In the genomic region with DNA sequence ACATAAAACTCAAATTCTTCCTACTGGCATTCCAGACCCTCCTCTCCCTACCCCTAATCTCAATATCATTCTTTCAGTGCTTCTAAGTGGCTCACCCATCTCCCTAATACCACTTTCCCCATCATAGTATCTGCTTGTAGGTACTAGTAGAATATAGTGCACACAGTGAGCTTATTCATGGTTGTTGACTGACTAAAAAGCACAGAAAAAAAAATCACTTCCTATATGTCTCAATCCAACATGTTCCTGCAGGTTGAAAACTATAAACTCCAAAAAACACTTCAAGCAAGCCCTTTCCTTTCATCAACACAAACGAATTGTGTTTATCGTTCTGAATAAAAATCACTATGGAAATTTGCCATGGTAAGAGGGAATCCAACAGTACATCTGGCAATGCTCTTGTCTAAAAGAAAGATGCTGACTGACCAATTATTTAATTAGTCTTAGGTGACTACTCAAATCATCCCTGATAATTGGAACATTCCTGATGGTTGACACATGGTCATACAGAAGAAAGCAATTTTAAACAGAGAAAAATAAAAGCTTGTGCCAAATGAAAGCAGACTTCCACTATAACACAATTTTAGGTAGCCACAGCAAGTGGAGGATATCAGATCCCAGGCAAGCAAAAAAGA, we compare ENCODE assay signal across 22 cellular contexts.
"Had no signal": no experiment of that assay in that cellular context is flagged by ENCODE, and none has a peak within 500 bp of the region (broad histone marks: within the 10 kb centered on the region; RNA-seq: fewer than 3 reads in every experiment).

No MANE protein-coding gene starts in this region.

- H3K36me3 Mint-ChIP-seq: activated naive CD8-positive, alpha-beta T cell treated with anti-CD3 and anti-CD28 coated beads, Interleukin-2, amount 10 ng/mL, durations not matched to agents 7 days and 5 days; mesothelial cell of epicardium had no signal

- H3K9me3 Mint-ChIP-seq: activated CD4-positive, alpha-beta T cell treated with anti-CD3 and anti-CD28 coated beads, Interleukin-2, amount 10 ng/mL, durations not matched to agents 7 days and 5 days; activated naive CD8-positive, alpha-beta T cell treated with anti-CD3 and anti-CD28 coated beads, Interleukin-2, amount 10 ng/mL, durations not matched to agents 7 days and 5 days; activated T-cell treated with anti-CD3 and anti-CD28 coated beads, Interleukin-2, amount 50 U/mL, for 24 hours; activated T-helper 2 cell treated with anti-CD3 and anti-CD28 coated beads, Interferon-gamma antibody, Interleukin-2, Interleukin-4, amounts not matched to agents 10 μg/mL and 5 μg/mL and 100 μg/mL, durations not matched to agents 14 hours and 24 hours and 36 hours; mesothelial cell of epicardium; nephron; stimulated activated naive B cell treated with anti-CD40 and anti-IgM and Interleukin-4, amounts not matched to agents 10 μg/mL and 1 μg/mL and 100 μg/mL, for 72 hours had no signal

- DNase-seq: activated CD4-positive, alpha-beta T cell treated with anti-CD3 and anti-CD28 coated beads, Interleukin-2, amount 10 ng/mL, durations not matched to agents 7 days and 5 days; activated CD8-positive, alpha-beta T cell treated with anti-CD3 and anti-CD28 coated beads, Interleukin-2, amount 10 ng/mL, durations not matched to agents 7 days and 5 days; activated naive CD4-positive, alpha-beta T cell treated with Interleukin-2 at 50 U/mL for 16 hours; activated naive CD8-positive, alpha-beta T cell treated with anti-CD3 and anti-CD28 coated beads, Interleukin-2, amount 10 ng/mL, durations not matched to agents 7 days and 5 days; activated T-cell treated with anti-CD3 and anti-CD28 coated beads, Interleukin-2, amount 50 U/mL, for 24 hours; brain microvascular endothelial cell; effector CD4-positive, alpha-beta T cell; foreskin melanocyte; glutamatergic neuron; hippocampal formation; left colon; lower lobe of right lung; nucleus accumbens; spleen; stimulated activated naive B cell treated with anti-CD40 and anti-IgM and Interleukin-4, amounts not matched to agents 10 μg/mL and 1 μg/mL and 100 μg/mL, for 72 hours; T1000; thyroid gland had no signal

- H3K4me1 Mint-ChIP-seq: activated CD4-positive, alpha-beta T cell treated with anti-CD3 and anti-CD28 coated beads, Interleukin-2, amount 10 ng/mL, durations not matched to agents 7 days and 5 days had no signal

- H3K27me3 Mint-ChIP-seq: activated CD4-positive, alpha-beta T cell treated with anti-CD3 and anti-CD28 coated beads, Interleukin-2, amount 10 ng/mL, durations not matched to agents 7 days and 5 days; activated naive CD8-positive, alpha-beta T cell treated with anti-CD3 and anti-CD28 coated beads, Interleukin-2, amount 10 ng/mL, durations not matched to agents 7 days and 5 days; stimulated activated naive B cell treated with anti-CD40 and anti-IgM and Interleukin-4, amounts not matched to agents 10 μg/mL and 1 μg/mL and 100 μg/mL, for 72 hours had no signal

- H3K27ac ChIP-seq: brain microvascular endothelial cell, lower lobe of right lung, spleen had no signal

- H3K27me3 ChIP-seq: brain microvascular endothelial cell, spleen, thyroid gland had no signal

- H3K27ac Mint-ChIP-seq: activated CD4-positive, alpha-beta T cell treated with anti-CD3 and anti-CD28 coated beads, Interleukin-2, amount 10 ng/mL, durations not matched to agents 7 days and 5 days; activated CD8-positive, alpha-beta T cell treated with anti-CD3 and anti-CD28 coated beads, Interleukin-2, amount 10 ng/mL, durations not matched to agents 7 days and 5 days; activated naive CD8-positive, alpha-beta T cell treated with anti-CD3 and anti-CD28 coated beads, Interleukin-2, amount 10 ng/mL, durations not matched to agents 7 days and 5 days; activated T-cell treated with anti-CD3 and anti-CD28 coated beads, Interleukin-2, amount 50 U/mL, for 24 hours; activated T-helper 2 cell treated with anti-CD3 and anti-CD28 coated beads, Interferon-gamma antibody, Interleukin-2, Interleukin-4, amounts not matched to agents 10 μg/mL and 5 μg/mL and 100 μg/mL, durations not matched to agents 14 hours and 24 hours and 36 hours; mesothelial cell of epicardium; stimulated activated naive B cell treated with anti-CD40 and anti-IgM and Interleukin-4, amounts not matched to agents 10 μg/mL and 1 μg/mL and 100 μg/mL, for 72 hours had no signal

- H3K4me3 Mint-ChIP-seq: activated CD4-positive, alpha-beta T cell treated with anti-CD3 and anti-CD28 coated beads, Interleukin-2, amount 10 ng/mL, durations not matched to agents 7 days and 5 days; activated CD8-positive, alpha-beta T cell treated with anti-CD3 and anti-CD28 coated beads, Interleukin-2, amount 10 ng/mL, durations not matched to agents 7 days and 5 days; activated naive CD8-positive, alpha-beta T cell treated with anti-CD3 and anti-CD28 coated beads, Interleukin-2, amount 10 ng/mL, durations not matched to agents 7 days and 5 days; activated T-cell treated with anti-CD3 and anti-CD28 coated beads, Interleukin-2, amount 50 U/mL, for 24 hours; mesothelial cell of epicardium; nephron; stimulated activated naive B cell treated with anti-CD40 and anti-IgM and Interleukin-4, amounts not matched to agents 10 μg/mL and 1 μg/mL and 100 μg/mL, for 72 hours had no signal

- ATAC-seq: activated CD4-positive, CD25-positive, alpha-beta regulatory T cell treated with anti-CD3 and anti-CD28 coated beads, Interleukin-2, amount 50 U/mL, for 24 hours; activated CD8-positive, alpha-beta T cell treated with anti-CD3 and anti-CD28 coated beads, Interleukin-2, amount 10 ng/mL, durations not matched to agents 7 days and 5 days; left colon; lower lobe of right lung; sciatic nerve; stimulated activated naive B cell treated with anti-CD40 and anti-IgM and Interleukin-4, amounts not matched to agents 10 μg/mL and 1 μg/mL and 100 μg/mL, for 72 hours had no signal

- H3K4me3 ChIP-seq: lower lobe of right lung, spleen, thyroid gland had no signal

- H3K9me3 ChIP-seq: lower lobe of right lung, spleen, thyroid gland had no signal

- H3K36me3 ChIP-seq: brain microvascular endothelial cell, lower lobe of right lung, spleen, thyroid gland had no signal
